Comparison of ENCODE assay signal across 13 cellular contexts in genomic region chr19:37346091-37346490, GRCh38.
"Had no signal": no experiment of that assay in that cellular context is flagged by ENCODE, and none has a peak within 500 bp of the region (broad histone marks: within the 10 kb centered on the region; RNA-seq: fewer than 3 reads in every experiment).

No MANE protein-coding gene starts in this region.

- ATAC-seq: activated T-cell treated with anti-CD3 and anti-CD28 coated beads, Interleukin-2, amount 50 U/mL, for 4 hours; naive thymus-derived CD8-positive, alpha-beta T cell; right lobe of liver had no signal

- H3K4me1 ChIP-seq: right lobe of liver, spleen had no signal

- H3K9me3 ChIP-seq: right lobe of liver had no signal

- H3K4me3 ChIP-seq: right lobe of liver, spleen had no signal

- H3K27ac ChIP-seq: right lobe of liver, spleen had no signal

- DNase-seq: activated CD4-positive, alpha-beta T cell treated with anti-CD3 and anti-CD28 coated beads for 1 hour; activated CD4-positive, alpha-beta T cell treated with anti-CD3 and anti-CD28 coated beads, Interleukin-2, amount 50 U/mL, for 48 hours; activated effector memory CD4-positive, alpha-beta T cell treated with Interleukin-2 at 50 U/mL for 16 hours; activated naive CD4-positive, alpha-beta T cell treated with anti-CD3 and anti-CD28 coated beads, Interleukin-2, amount 50 U/mL, for 16 hours; activated T-cell treated with anti-CD3 and anti-CD28 coated beads, Interleukin-2, amount 50 U/mL, for 4 hours; central memory CD4-positive, alpha-beta T cell; effector memory CD4-positive, alpha-beta T cell; head of caudate nucleus; mammary epithelial cell; naive thymus-derived CD8-positive, alpha-beta T cell; posterior cingulate gyrus; right lobe of liver; spleen had no signal

- H3K27me3 ChIP-seq: right lobe of liver, spleen had no signal
